15 cellular contexts compared by ENCODE assay signal in the genomic region with DNA sequence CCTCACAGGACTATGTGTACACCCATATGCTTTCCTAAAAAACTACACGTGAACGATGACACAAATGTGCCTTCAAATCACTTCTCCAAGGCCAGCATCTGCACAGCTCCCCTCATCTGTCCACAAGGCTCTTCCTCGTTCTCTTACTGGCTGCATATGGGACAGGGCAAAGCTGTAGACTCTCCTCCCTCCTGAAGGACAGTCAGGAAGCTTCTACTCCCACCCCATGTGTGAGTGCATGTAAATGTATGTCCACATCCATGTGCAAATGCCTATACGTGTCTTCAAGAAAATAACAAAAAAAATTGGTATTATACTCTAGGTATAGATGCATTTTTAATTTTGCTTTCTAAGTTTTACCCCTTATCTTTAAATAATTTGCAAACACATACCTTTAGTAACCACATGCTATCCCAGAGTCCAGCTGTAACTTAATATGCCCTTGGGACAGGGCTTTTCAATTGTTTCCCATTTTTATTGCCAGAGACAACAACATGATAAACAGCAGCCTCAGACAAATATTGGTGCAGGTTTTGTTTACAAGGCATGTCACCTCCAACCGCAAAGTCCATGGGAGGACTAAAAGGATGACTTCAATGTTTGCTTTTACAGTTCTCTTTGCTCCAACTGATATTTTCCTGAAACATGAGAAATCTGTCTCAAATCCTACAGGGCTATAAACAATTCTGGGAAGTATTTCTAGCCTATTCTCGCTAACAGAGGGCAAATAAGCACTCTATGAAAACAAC. TPM values are rescaled to one million over a fixed set of nuclear protein-coding genes. Genes with fewer than 3 reads are reported as not detected.
DNase-seq lines count a peak whose midpoint lies in the region; ATAC-seq and TF ChIP-seq lines count a peak whose summit lies in the region.
"Had no signal": no experiment of that assay in that cellular context is flagged by ENCODE, and none has a peak within 500 bp of the region (broad histone marks: within the 10 kb centered on the region; RNA-seq: fewer than 3 reads in every experiment).

No MANE protein-coding gene starts in this region.

- H3K9me3 Mint-ChIP-seq in chondrocyte (ENCODE audit: low read depth) = no peaks in the 10 kb centered on the region
- H3K9me3 Mint-ChIP-seq in osteocyte (ENCODE audit: unreplicated experiment) = no peaks in the 10 kb centered on the region
- no peaks in the 10 kb centered on the region for H3K9me3 Mint-ChIP-seq in WTC11
- H3K9me3 Mint-ChIP-seq: effector memory CD8-positive, alpha-beta T cell; GM23338; memory B cell; naive thymus-derived CD8-positive, alpha-beta T cell had no signal

- H3K27me3 Mint-ChIP-seq in chondrocyte (ENCODE audit: low read depth) (no peaks in the 10 kb centered on the region), osteocyte (ENCODE audit: unreplicated experiment) (no peaks in the 10 kb centered on the region), WTC11 (ENCODE audit: low read depth) (no peaks in the 10 kb centered on the region)
- H3K27me3 Mint-ChIP-seq: effector memory CD8-positive, alpha-beta T cell; memory B cell; naive thymus-derived CD8-positive, alpha-beta T cell had no signal

- no peak for ATAC-seq in WTC11
- ATAC-seq in GM19463 (IDR thresholded peaks at IDR 0.05; ENCODE audit: unreplicated experiment) = no peak
- ATAC-seq: activated CD4-positive, CD25-positive, alpha-beta regulatory T cell treated with anti-CD3 and anti-CD28 coated beads, Interleukin-2, amount 50 U/mL, for 24 hours; effector memory CD8-positive, alpha-beta T cell; GM23338; naive thymus-derived CD8-positive, alpha-beta T cell had no signal

- H3K4me3 Mint-ChIP-seq in chondrocyte (ENCODE audit: unreplicated experiment) (no peak overlapping the region), osteocyte (ENCODE audit: unreplicated experiment) (peak overlapping the region; percentile 3), WTC11 (no peak overlapping the region)
- H3K4me3 Mint-ChIP-seq: effector memory CD8-positive, alpha-beta T cell; GM23338; memory B cell; naive thymus-derived CD8-positive, alpha-beta T cell had no signal

- POLR2A ChIA-PET in WTC11 (lab: Charles Lee) = no interaction called here

- TF ChIP-seq CTCF in chondrocyte (IDR thresholded peaks at IDR 0.05) (no peak), osteocyte (IDR thresholded peaks at IDR 0.05) (no peak), WTC11 (IDR thresholded peaks at IDR 0.05) (no peak)

- H3K4me1 Mint-ChIP-seq in chondrocyte (ENCODE audit: low read depth) (peaks cover 62% of the 10 kb centered on the region), osteocyte (ENCODE audit: unreplicated experiment) (peaks cover 68% of the 10 kb centered on the region), WTC11 (no peaks in the 10 kb centered on the region)
- H3K4me1 Mint-ChIP-seq: GM23338 had no signal

- DNase-seq in H4 (ENCODE audit: low spot score) (peak; percentile 30), NCI-H2196 treated with DMSO at 0.1 percent for 48 hours (lab: John Stamatoyannopoulos, UW; ENCODE audit: unreplicated experiment) (peak; percentile 76), chondrocyte (ENCODE audit: low spot score) (no peak), osteocyte (ENCODE audit: extremely low spot score, unreplicated experiment) (no peak), WTC11 (ENCODE audit: low spot score) (no peak), NOMO-1 treated with dmso at 0.1 percent for 144 hours (lab: John Stamatoyannopoulos, UW; ENCODE audit: unreplicated experiment) (no peak)
- DNase-seq: effector memory CD8-positive, alpha-beta T cell; naive thymus-derived CD8-positive, alpha-beta T cell; NCI-H187; NCI-H510A treated with DMSO at 0.1 percent for 48 hours; T-helper 9 cell had no signal

- peak overlapping the region; percentile 79 for H3K27ac Mint-ChIP-seq in chondrocyte (ENCODE audit: unreplicated experiment)
- peak overlapping the region; percentile 78 for H3K27ac Mint-ChIP-seq in osteocyte (ENCODE audit: unreplicated experiment)
- no peak overlapping the region for H3K27ac Mint-ChIP-seq in WTC11
- H3K27ac Mint-ChIP-seq: GM23338, memory B cell had no signal

- CTCF ChIA-PET in WTC11 (lab: Charles Lee) = no interaction called here

- peaks cover 38% of the 10 kb centered on the region for H3K36me3 Mint-ChIP-seq in chondrocyte (ENCODE audit: low read depth)
- H3K36me3 Mint-ChIP-seq in osteocyte (ENCODE audit: unreplicated experiment) = peaks cover 48% of the 10 kb centered on the region
- peaks cover 54% of the 10 kb centered on the region for H3K36me3 Mint-ChIP-seq in WTC11

TF ChIP-seq in WTC11, 78 proteins besides CTCF, POLR2A, EP300 and RAD21:
- TF ChIP-seq CREB1 (CRISPR knock-in tag; IDR thresholded peaks at IDR 0.05) = no peak
- no peak for TF ChIP-seq NFATC4 (CRISPR knock-in tag; IDR thresholded peaks at IDR 0.05)
- TF ChIP-seq ETV6 (CRISPR knock-in tag; IDR thresholded peaks at IDR 0.05) = no peak

RNA-seq across cellular contexts. Expression of a gene that starts 31.6 kb away (rescaled TPM):
- 6.6 and 7.4 TPM in 2 replicates for total RNA-seq in H4 (2014; rRNA removed; shearing (Covaris generic))
- total RNA-seq in chondrocyte (39.8 to 62.7 TPM (median 43.1 TPM) in 3 replicates), osteocyte (63.0 and 64.6 TPM in 2 replicates), WTC11 (2021) (44.7 to 54.7 TPM (median 47.8 TPM) in 3 replicates)

RNA-seq across cellular contexts. Expression of a gene that starts 53.1 kb away (rescaled TPM):
- 55.0 and 63.7 TPM in 2 replicates for total RNA-seq in H4 (2014; rRNA removed; shearing (Covaris generic))
- 104 to 118 TPM (median 110 TPM) in 3 replicates for total RNA-seq in chondrocyte
- 99.7 and 112 TPM in 2 replicates for total RNA-seq in osteocyte
- total RNA-seq in WTC11 (2021) = 80.3 to 89.2 TPM (median 83.5 TPM) in 3 replicates

RNA-seq across cellular contexts. Expression of a gene that starts 53.2 kb away (rescaled TPM):
- total RNA-seq in H4 (2014; rRNA removed; shearing (Covaris generic)) = 0.06 and 1.5 TPM in 2 replicates
- total RNA-seq in chondrocyte (1.7 to 2.2 TPM (median 1.8 TPM) in 3 replicates), osteocyte (1.1 and 1.6 TPM in 2 replicates), WTC11 (2021) (1.5 to 3.0 TPM (median 2.4 TPM) in 3 replicates)

RNA-seq across cellular contexts. Expression of a gene that starts 55.6 kb away (rescaled TPM):
- total RNA-seq in H4 (2014; rRNA removed; shearing (Covaris generic)) = 0.27 TPM in 1 of 2 replicates, not detected in the other
- 4.1 to 6.1 TPM (median 5.3 TPM) in 3 replicates for total RNA-seq in chondrocyte
- 3.0 and 3.7 TPM in 2 replicates for total RNA-seq in osteocyte
- total RNA-seq in WTC11 (2021) = 0.31 to 0.89 TPM (median 0.46 TPM) in 3 replicates

Comparison
In these comparisons a context has a peak if more than half of its experiments do, and no peak if none do; other contexts are left out.
1. DNase-seq: peak in H4 (single experiment) and NCI-H2196 treated with DMSO at 0.1 percent for 48 hours (single experiment); none in chondrocyte (single experiment), osteocyte (single experiment), WTC11 (single experiment) and NOMO-1 treated with dmso at 0.1 percent for 144 hours (single experiment).